ENCODE assay signal across 8 cellular contexts in genomic region chr10:8054243-8054497, GRCh38. TPM values are rescaled to one million over a fixed set of nuclear protein-coding genes. Genes with fewer than 3 reads are reported as not detected.
DNase-seq lines count a peak whose midpoint lies in the region; ATAC-seq and TF ChIP-seq lines count a peak whose summit lies in the region.

No MANE protein-coding gene starts in this region.

- H3K4me1 Mint-ChIP-seq in nephron: peaks cover 37% of the 10 kb centered on the region

- DNase-seq in A172 (ENCODE audit: low spot score) (peak; percentile 13), coronary artery (ENCODE audit: low spot score) (no peak)
- no peak for DNase-seq in stimulated activated naive CD4-positive, alpha-beta T cell treated with Interleukin-2 at 50 U/mL for 16 hours (lab: John Stamatoyannopoulos, UW)
- no peak for DNase-seq in effector CD4-positive, alpha-beta T cell

- peak overlapping the region; percentile 74 for H3K4me3 ChIP-seq in coronary artery

- H3K27ac ChIP-seq in coronary artery: peak overlapping the region in 1 of 2 donors; percentile 51

- H3K27me3 Mint-ChIP-seq in nephron (ENCODE audit: low read depth): peaks cover 99% of the 10 kb centered on the region

- peak; percentile 7 for ATAC-seq in GM19328 (IDR thresholded peaks at IDR 0.05; ENCODE audit: unreplicated experiment)
- ATAC-seq in HG03442 (IDR thresholded peaks at IDR 0.05; ENCODE audit: unreplicated experiment): peak; percentile 2
- no peak for ATAC-seq in HG02623 (IDR thresholded peaks at IDR 0.05; ENCODE audit: unreplicated experiment)

- TF ChIP-seq CTCF in coronary artery (IDR thresholded peaks at IDR 0.05) (no peak), nephron (IDR thresholded peaks at IDR 0.05; ENCODE audit: unreplicated experiment in 3 of 3) (no peak)

- peak overlapping the region; percentile 61 to 91 (median 71) for H3K27ac Mint-ChIP-seq in nephron

- H3K9me3 Mint-ChIP-seq in nephron: peaks cover 3% of the 10 kb centered on the region

- peak overlapping the region; percentile 89 to 93 (median 91) for H3K4me3 Mint-ChIP-seq in nephron

- peaks cover 10% of the 10 kb centered on the region for H3K36me3 Mint-ChIP-seq in nephron (ENCODE audit: low read depth)

RNA-seq across cellular contexts. Expression of gene GATA3, which starts 0.3 kb away (rescaled TPM):
- total RNA-seq in A172 (2014; rRNA removed; shearing (Covaris generic)): 0.12 and 0.46 TPM in 2 replicates
